ENCODE assay signal across 8 cellular contexts in genomic region chr19:44723952-44724319, GRCh38. TPM values are rescaled to one million over a fixed set of nuclear protein-coding genes. Genes with fewer than 3 reads are reported as not detected.
A peak's percentile ranks its signal among the peaks of the same experiment; 100 is the strongest.
DNase-seq lines count a peak whose midpoint lies in the region; ATAC-seq and TF ChIP-seq lines count a peak whose summit lies in the region.

No MANE protein-coding gene starts in this region.

- peaks cover 2% of the 10 kb centered on the region for H3K27me3 ChIP-seq in rectal smooth muscle tissue (ENCODE audit: control insufficient read depth, insufficient read depth, low read length)

- H3K4me3 ChIP-seq in NB4 (ENCODE audit: low read depth, low read length) (no peak overlapping the region), rectal smooth muscle tissue (ENCODE audit: low read length) (peak overlapping the region; percentile 45)

- no peak overlapping the region for H3K9ac ChIP-seq in rectal smooth muscle tissue (ENCODE audit: low read length)

- TF ChIP-seq CTCF in NB4 (IDR thresholded peaks at IDR 0.05; ENCODE audit: low read depth, low read length) = peak; percentile 68

- DNase-seq in C1 segment of cervical spinal cord (lab: John Stamatoyannopoulos, UW) (peak in 12 of 14 donors; percentile 3 to 74 (median 52)), NB4 (ENCODE audit: low read depth) (peak; percentile 78), T-helper 2 cell (peak; percentile 50 to 73 (median 69)), amniotic epithelial cell (ENCODE audit: low read depth) (peak; percentile 65), left cardiac atrium (peak; percentile 86)

- TF ChIP-seq POLR2A in NB4 (IDR thresholded peaks at IDR 0.05; ENCODE audit: extremely low read depth, insufficient read length) = no peak

- peaks cover 7% of the 10 kb centered on the region for H3K4me1 ChIP-seq in rectal smooth muscle tissue (ENCODE audit: control insufficient read depth, insufficient read depth, low read length)

- ATAC-seq in GM19397 (IDR thresholded peaks at IDR 0.05; ENCODE audit: unreplicated experiment) (peak; percentile 72), left cardiac atrium (peak; percentile 92), HG03196 (IDR thresholded peaks at IDR 0.05; ENCODE audit: unreplicated experiment) (no peak)

- H3K36me3 ChIP-seq in rectal smooth muscle tissue (ENCODE audit: control insufficient read depth, insufficient read depth, low read length) = no peaks in the 10 kb centered on the region

- no peak overlapping the region for H3K27ac ChIP-seq in rectal smooth muscle tissue (ENCODE audit: low read depth, low read length)

- intact Hi-C loops in left cardiac atrium (cut with DNase I) = loop anchor here (1.0 to 10.0 kb wide), 5 partner anchors 33 to 121 kb away; partner anchors contain the start of gene NECTIN2 (in 1 of the 2)

RNA-seq across cellular contexts. Expression of gene BCL3, which starts 24.6 kb away (rescaled TPM):
- total RNA-seq in left cardiac atrium = 10 to 100 TPM; 22.6 to 65.0 TPM

RNA-seq across cellular contexts. Expression of gene CEACAM16, which starts 25.0 kb away (rescaled TPM):
- total RNA-seq in left cardiac atrium = not detected

RNA-seq across cellular contexts. Expression of gene CEACAM19, which starts 52.7 kb away (rescaled TPM):
- total RNA-seq in left cardiac atrium = 1 to 10 TPM; 2.4 to 6.2 TPM

RNA-seq across cellular contexts. Expression of gene CBLC, which starts 53.8 kb away (rescaled TPM):
- not detected for total RNA-seq in left cardiac atrium
